Comparison of ENCODE assay signal across 8 cellular contexts in genomic region chr11:3840289-3840869, GRCh38. TPM values are rescaled to one million over a fixed set of nuclear protein-coding genes. Genes with fewer than 3 reads are reported as not detected.
DNase-seq lines count a peak whose midpoint lies in the region; ATAC-seq and TF ChIP-seq lines count a peak whose summit lies in the region.

No MANE protein-coding gene starts in this region.

- TF ChIP-seq CTCF in transverse colon (IDR thresholded peaks at IDR 0.05), result no peak

- peak overlapping the region; percentile 83 for H3K4ac ChIP-seq in mesendoderm (ENCODE audit: low read depth, low read length)

- in situ Hi-C loops in transverse colon (cut with MboI; ENCODE audit: low pct_ligation_motif_present in 1 of 4, low pct_unique_long_range_greater_than_20kb in 1 of 4, low sequenced_read_pairs in 3 of 4), result no loop called here

- H4K8ac ChIP-seq in mesendoderm (ENCODE audit: low read depth, low read length), result peak overlapping the region; percentile 95

- peak overlapping the region; percentile 79 for H3K4me2 ChIP-seq in mesendoderm (ENCODE audit: low read length)

- H3K27ac ChIP-seq in cingulate gyrus (ENCODE audit: low read depth, low read length), result peak overlapping the region; percentile 77
- H3K27ac ChIP-seq in mesendoderm (ENCODE audit: low read depth, low read length), result peak overlapping the region; percentile 42
- H3K27ac ChIP-seq in transverse colon, result peak overlapping the region; percentile 95 to 98 (median 98)

- ATAC-seq in stimulated activated naive CD8-positive, alpha-beta T cell treated with anti-CD3 and anti-CD28 coated beads, Interleukin-15, Interleukin-2, amounts not matched to agents 100 U/mL and 50 U/mL, for 24 hours, result no peak
- no peak for ATAC-seq in HG03469 (IDR thresholded peaks at IDR 0.05; ENCODE audit: unreplicated experiment)

- H3K79me1 ChIP-seq in mesendoderm (ENCODE audit: low read length), result peaks cover 36% of the 10 kb centered on the region

- H2BK5ac ChIP-seq in mesendoderm (ENCODE audit: low read length), result no peak overlapping the region

- no peak overlapping the region for H4K5ac ChIP-seq in mesendoderm (ENCODE audit: low read length)

- H3K18ac ChIP-seq in mesendoderm (ENCODE audit: low read length), result peak overlapping the region; percentile 96

- H3K9ac ChIP-seq in mesendoderm (ENCODE audit: low read length), result peak overlapping the region; percentile 87

- H3K36me3 Mint-ChIP-seq in stimulated activated naive CD8-positive, alpha-beta T cell treated with anti-CD3 and anti-CD28 coated beads, Interleukin-15, Interleukin-2, amounts not matched to agents 100 ng/mL and 50 ng/mL, for 24 hours (ENCODE audit: low read depth), result peaks cover 39% of the 10 kb centered on the region
- peaks cover 25% of the 10 kb centered on the region for H3K36me3 Mint-ChIP-seq in T-helper 1 cell treated with Interleukin-12 subunit alpha and Interleukin-12 subunit beta and Interleukin-4 antibody, amounts not matched to agents 30 μg/mL and 1 μg/mL, for 36 hours (ENCODE audit: low read depth)

- H2BK15ac ChIP-seq in mesendoderm (replicated peaks; ENCODE audit: low read depth), result no peak overlapping the region

- H3K4me1 ChIP-seq in mesendoderm (ENCODE audit: control insufficient read depth, low read depth, low read length), result peaks cover 21% of the 10 kb centered on the region
- peaks cover 5 to 57% (median 20%) of the 10 kb centered on the region in 4 donors for H3K4me1 ChIP-seq in transverse colon

- H3K4me1 Mint-ChIP-seq in stimulated activated naive CD8-positive, alpha-beta T cell treated with anti-CD3 and anti-CD28 coated beads, Interleukin-15, Interleukin-2, amounts not matched to agents 100 ng/mL and 50 ng/mL, for 24 hours (ENCODE audit: low read depth), result peaks cover 70% of the 10 kb centered on the region
- H3K4me1 Mint-ChIP-seq in T-helper 1 cell treated with Interleukin-12 subunit alpha and Interleukin-12 subunit beta and Interleukin-4 antibody, amounts not matched to agents 30 μg/mL and 1 μg/mL, for 36 hours (ENCODE audit: low read depth), result peaks cover 52% of the 10 kb centered on the region

- H3K9me3 Mint-ChIP-seq in stimulated activated naive CD8-positive, alpha-beta T cell treated with anti-CD3 and anti-CD28 coated beads, Interleukin-15, Interleukin-2, amounts not matched to agents 100 ng/mL and 50 ng/mL, for 24 hours, result no peaks in the 10 kb centered on the region
- H3K9me3 Mint-ChIP-seq in T-helper 1 cell treated with Interleukin-12 subunit alpha and Interleukin-12 subunit beta and Interleukin-4 antibody, amounts not matched to agents 30 μg/mL and 1 μg/mL, for 36 hours, result no peaks in the 10 kb centered on the region

- no peak overlapping the region for H2BK120ac ChIP-seq in mesendoderm (ENCODE audit: low read depth, low read length)

- TF ChIP-seq EP300 in transverse colon (IDR thresholded peaks at IDR 0.05; ENCODE audit: low read depth), result no peak

- intact Hi-C loops in transverse colon (cut with DNase I; ENCODE audit: low total_unique reads), result loop anchor here (5.0 kb wide), 1 partner anchor 33 kb away; the partner anchor contains the start of gene PGAP2

- H3K4me3 ChIP-seq in mesendoderm (ENCODE audit: low read length) (peak overlapping the region; percentile 65), transverse colon (peak overlapping the region; percentile 75 to 91 (median 84))

- peak overlapping the region; percentile 89 for H3K4me3 Mint-ChIP-seq in stimulated activated naive CD8-positive, alpha-beta T cell treated with anti-CD3 and anti-CD28 coated beads, Interleukin-15, Interleukin-2, amounts not matched to agents 100 ng/mL and 50 ng/mL, for 24 hours
- peak overlapping the region; percentile 89 for H3K4me3 Mint-ChIP-seq in T-helper 1 cell treated with Interleukin-12 subunit alpha and Interleukin-12 subunit beta and Interleukin-4 antibody, amounts not matched to agents 30 μg/mL and 1 μg/mL, for 36 hours

- WGBS in mesendoderm (ENCODE audit: extremely low coverage, insufficient coverage, low lambda C conversion rate), result no CpG with 5 or more reads among the region's 43 CpGs
- WGBS in transverse colon (ENCODE audit: low coverage in 1 of 2), 2 donors, result 0% methylated on average over 16 of the region's 43 CpGs; no CpG with 5 or more reads in 1 of the 2 donors

- no peak overlapping the region for H2AK5ac ChIP-seq in mesendoderm (ENCODE audit: low read length)

- H3K23ac ChIP-seq in mesendoderm (ENCODE audit: low read length), result no peak overlapping the region

- DNase-seq in stimulated activated naive CD8-positive, alpha-beta T cell treated with anti-CD3 and anti-CD28 coated beads, Interleukin-15, Interleukin-2, amounts not matched to agents 100 U/mL and 50 U/mL, for 24 hours, result no peak
- no peak for DNase-seq in mesendoderm
- DNase-seq in transverse colon, result peak; percentile 27
- no peak for DNase-seq in NCI-H1092 (lab: John Stamatoyannopoulos, UW)

- H3K56ac ChIP-seq in mesendoderm (ENCODE audit: low read length), result peak overlapping the region; percentile 86

- H3K79me2 ChIP-seq in mesendoderm (ENCODE audit: control insufficient read depth, insufficient read depth, low read length), result peaks cover 32% of the 10 kb centered on the region

- no peaks in the 10 kb centered on the region for H3K27me3 ChIP-seq in mesendoderm (ENCODE audit: insufficient read depth, low read length, poor library complexity)
- no peaks in the 10 kb centered on the region for H3K27me3 ChIP-seq in transverse colon

- peak overlapping the region; percentile 88 for H3K27ac Mint-ChIP-seq in stimulated activated naive CD8-positive, alpha-beta T cell treated with anti-CD3 and anti-CD28 coated beads, Interleukin-15, Interleukin-2, amounts not matched to agents 100 ng/mL and 50 ng/mL, for 24 hours
- H3K27ac Mint-ChIP-seq in T-helper 1 cell treated with Interleukin-12 subunit alpha and Interleukin-12 subunit beta and Interleukin-4 antibody, amounts not matched to agents 30 μg/mL and 1 μg/mL, for 36 hours, result peak overlapping the region; percentile 89

- H3K36me3 ChIP-seq in mesendoderm (ENCODE audit: control insufficient read depth, insufficient read depth, low read length), result no peaks in the 10 kb centered on the region
- H3K36me3 ChIP-seq in transverse colon, result no peaks in the 10 kb centered on the region

- no peaks in the 10 kb centered on the region for H3K9me3 ChIP-seq in transverse colon

- no peaks in the 10 kb centered on the region for H3K27me3 Mint-ChIP-seq in stimulated activated naive CD8-positive, alpha-beta T cell treated with anti-CD3 and anti-CD28 coated beads, Interleukin-15, Interleukin-2, amounts not matched to agents 100 ng/mL and 50 ng/mL, for 24 hours
- no peaks in the 10 kb centered on the region for H3K27me3 Mint-ChIP-seq in T-helper 1 cell treated with Interleukin-12 subunit alpha and Interleukin-12 subunit beta and Interleukin-4 antibody, amounts not matched to agents 30 μg/mL and 1 μg/mL, for 36 hours (ENCODE audit: low read depth)

- peak; percentile 46 for TF ChIP-seq POLR2A in transverse colon (IDR thresholded peaks at IDR 0.05)

RNA-seq across cellular contexts. Expression of gene RHOG, which starts 0.4 kb away (rescaled TPM):
- polyA plus RNA-seq in mesendoderm (2013, experiment 1 of 2), result 38.2 TPM
- polyA plus RNA-seq in mesendoderm (2013, experiment 2 of 2), result 34.7 TPM
- 100 to 1,000 TPM in 1 of 4 donors, 10 to 100 TPM in 3; 21.7 to 146 (median 80.6) TPM for total RNA-seq in transverse colon

RNA-seq across cellular contexts. Expression of gene STIM1, which starts 15.1 kb away (rescaled TPM):
- polyA plus RNA-seq in mesendoderm (2013, experiment 1 of 2), result 9.2 TPM
- 8.3 TPM for polyA plus RNA-seq in mesendoderm (2013, experiment 2 of 2)
- total RNA-seq in transverse colon, result 10 to 100 TPM; 41.2 to 79.3 (median 48.0) TPM

RNA-seq across cellular contexts. Expression of gene PGAP2, which starts 32.0 kb away (rescaled TPM):
- 55.1 TPM for polyA plus RNA-seq in mesendoderm (2013, experiment 1 of 2)
- polyA plus RNA-seq in mesendoderm (2013, experiment 2 of 2), result 56.2 TPM
- total RNA-seq in transverse colon, result 10 to 100 TPM in 3 of 4 donors, 1 to 10 TPM in 1; 8.2 to 41.1 (median 37.9) TPM

RNA-seq across cellular contexts. Expression of gene NUP98, which starts 43.0 kb away (rescaled TPM):
- polyA plus RNA-seq in mesendoderm (2013, experiment 1 of 2), result 72.3 TPM
- 72.2 TPM for polyA plus RNA-seq in mesendoderm (2013, experiment 2 of 2)
- 100 to 1,000 TPM in 1 of 4 donors, 10 to 100 TPM in 3; 37.0 to 103 (median 72.4) TPM for total RNA-seq in transverse colon

Comparison
In these comparisons a context has a peak if more than half of its experiments do, and no peak if none do; other contexts are left out.
1. H3K27ac ChIP-seq: peak in every context shown above with its lines; median percentile 98 in transverse colon; 77 in cingulate gyrus; 42 in mesendoderm.